ENCODE assay signal across 8 cellular contexts in genomic region chr1:120558303-120559060, GRCh38.
DNase-seq lines count a peak whose midpoint lies in the region; ATAC-seq and TF ChIP-seq lines count a peak whose summit lies in the region.
"Not testable (repeated sequence)": the region's sequence is repeated elsewhere in the genome, so short reads cannot be mapped to it uniquely, and the experiment has no call there.

No MANE protein-coding gene starts in this region.

- H3K27me3 Mint-ChIP-seq in T-helper 2 cell treated with Interferon-gamma antibody and Interleukin-4, amounts not matched to agents 5 μg/mL and 100 μg/mL, for 36 hours (ENCODE audit: low read depth); osteocyte (ENCODE audit: unreplicated experiment): not testable (repeated sequence)

- intact Hi-C loops in adrenal gland (cut with DNase I); heart left ventricle (cut with DNase I): not testable (repeated sequence)

- not testable (repeated sequence) for TF ChIP-seq POLR2A in NB4 (IDR thresholded peaks at IDR 0.05; ENCODE audit: extremely low read depth, insufficient read length); heart left ventricle (IDR thresholded peaks at IDR 0.05)
- peak in 1 of 2 donors; percentile 36 for TF ChIP-seq POLR2A in adrenal gland (IDR thresholded peaks at IDR 0.05)

- not testable (repeated sequence) for H3K4me1 ChIP-seq in adrenal gland (replicated peaks in 1 of 2); heart left ventricle

- H3K27me3 ChIP-seq in adrenal gland, heart left ventricle: not testable (repeated sequence)

- peak overlapping the region in 2 of 5 donors; percentile 56 to 69 for H3K27ac ChIP-seq in adrenal gland
- H3K27ac ChIP-seq in heart left ventricle, result peak overlapping the region in 9 of 12 donors; percentile 17 to 71 (median 64)

- H3K9me3 Mint-ChIP-seq in T-helper 2 cell treated with Interferon-gamma antibody and Interleukin-4, amounts not matched to agents 5 μg/mL and 100 μg/mL, for 36 hours; osteocyte (ENCODE audit: unreplicated experiment): not testable (repeated sequence)

- DNase-seq in GM12865 (ENCODE audit: low read depth) (peak; percentile 66), NB4 (ENCODE audit: low read depth) (peak; percentile 63), adrenal gland (peak; percentile 57 to 76 (median 68)), heart left ventricle (peak; percentile 76 to 88 (median 80)), osteocyte (ENCODE audit: extremely low spot score, unreplicated experiment) (peak; percentile 90), superior temporal gyrus (ENCODE audit: extremely low spot score) (peak; percentile 61)
- peak; percentile 67 for DNase-seq in T-helper 2 cell treated with Interferon-gamma antibody and Interleukin-4, amounts not matched to agents 5 μg/mL and 100 μg/mL, for 36 hours (ENCODE audit: low spot score)

- not testable (repeated sequence) for H3K36me3 ChIP-seq in adrenal gland (replicated peaks in 1 of 2); heart left ventricle

- peak overlapping the region; percentile 62 for H3K27ac Mint-ChIP-seq in T-helper 2 cell treated with Interferon-gamma antibody and Interleukin-4, amounts not matched to agents 5 μg/mL and 100 μg/mL, for 36 hours
- H3K27ac Mint-ChIP-seq in osteocyte (ENCODE audit: unreplicated experiment), result not testable (repeated sequence)

- H3K4me1 Mint-ChIP-seq in T-helper 2 cell treated with Interferon-gamma antibody and Interleukin-4, amounts not matched to agents 5 μg/mL and 100 μg/mL, for 36 hours (ENCODE audit: low read depth); osteocyte (ENCODE audit: unreplicated experiment): not testable (repeated sequence)

- H3K4me3 Mint-ChIP-seq in T-helper 2 cell treated with Interferon-gamma antibody and Interleukin-4, amounts not matched to agents 5 μg/mL and 100 μg/mL, for 36 hours, result peak overlapping the region; percentile 71
- H3K4me3 Mint-ChIP-seq in osteocyte (ENCODE audit: unreplicated experiment), result peak overlapping the region; percentile 65

- peak overlapping the region; percentile 39 for H3K4me3 ChIP-seq in GM12865 (ENCODE audit: low read depth, low read length)
- peak overlapping the region; percentile 56 for H3K4me3 ChIP-seq in NB4 (ENCODE audit: low read depth, low read length)
- H3K4me3 ChIP-seq in adrenal gland, result peak overlapping the region in 2 of 4 donors; percentile 37 to 62
- H3K4me3 ChIP-seq in heart left ventricle, result peak overlapping the region in 11 of 12 donors; percentile 34 to 66 (median 55)

- 1% methylated on average over 24 to 36 of the region's 72 CpGs; no CpG with 5 or more reads in 2 of the 4 donors for WGBS in adrenal gland, 4 donors
- WGBS in heart left ventricle, 4 donors, result 0 to 1% (median 0%) methylated on average over 1 to 45 of the region's 72 CpGs

- not testable (repeated sequence) for TF ChIP-seq CTCF in GM12865 (IDR thresholded peaks at IDR 0.05; ENCODE audit: insufficient read depth, low read depth, low read length, missing control alignments); NB4 (IDR thresholded peaks at IDR 0.05; ENCODE audit: low read depth, low read length); adrenal gland (IDR thresholded peaks at IDR 0.05); osteocyte (IDR thresholded peaks at IDR 0.05)
- TF ChIP-seq CTCF in heart left ventricle (IDR thresholded peaks at IDR 0.05), result peak in 1 of 12 donors; percentile 3

- not testable (repeated sequence) for H3K9me3 ChIP-seq in adrenal gland (replicated peaks in 1 of 3); heart left ventricle

- ATAC-seq in HG02763 (IDR thresholded peaks at IDR 0.05; ENCODE audit: unreplicated experiment) (peak; percentile 88), heart left ventricle (peak; percentile 91 to 97 (median 96))

- not testable (repeated sequence) for H3K36me3 Mint-ChIP-seq in T-helper 2 cell treated with Interferon-gamma antibody and Interleukin-4, amounts not matched to agents 5 μg/mL and 100 μg/mL, for 36 hours (ENCODE audit: low read depth); osteocyte (ENCODE audit: unreplicated experiment)
